In genomic region chr1:10380594-10381275, GRCh38 we compare ENCODE assay signal across 1 cellular context.
TF ChIP-seq lines count a peak whose summit lies in the region.

No MANE protein-coding gene starts in this region.

TF ChIP-seq in GM23338, 12 proteins besides CTCF, POLR2A, EP300 and RAD21 (continued from another document):
- TF ChIP-seq, protein P1, sequence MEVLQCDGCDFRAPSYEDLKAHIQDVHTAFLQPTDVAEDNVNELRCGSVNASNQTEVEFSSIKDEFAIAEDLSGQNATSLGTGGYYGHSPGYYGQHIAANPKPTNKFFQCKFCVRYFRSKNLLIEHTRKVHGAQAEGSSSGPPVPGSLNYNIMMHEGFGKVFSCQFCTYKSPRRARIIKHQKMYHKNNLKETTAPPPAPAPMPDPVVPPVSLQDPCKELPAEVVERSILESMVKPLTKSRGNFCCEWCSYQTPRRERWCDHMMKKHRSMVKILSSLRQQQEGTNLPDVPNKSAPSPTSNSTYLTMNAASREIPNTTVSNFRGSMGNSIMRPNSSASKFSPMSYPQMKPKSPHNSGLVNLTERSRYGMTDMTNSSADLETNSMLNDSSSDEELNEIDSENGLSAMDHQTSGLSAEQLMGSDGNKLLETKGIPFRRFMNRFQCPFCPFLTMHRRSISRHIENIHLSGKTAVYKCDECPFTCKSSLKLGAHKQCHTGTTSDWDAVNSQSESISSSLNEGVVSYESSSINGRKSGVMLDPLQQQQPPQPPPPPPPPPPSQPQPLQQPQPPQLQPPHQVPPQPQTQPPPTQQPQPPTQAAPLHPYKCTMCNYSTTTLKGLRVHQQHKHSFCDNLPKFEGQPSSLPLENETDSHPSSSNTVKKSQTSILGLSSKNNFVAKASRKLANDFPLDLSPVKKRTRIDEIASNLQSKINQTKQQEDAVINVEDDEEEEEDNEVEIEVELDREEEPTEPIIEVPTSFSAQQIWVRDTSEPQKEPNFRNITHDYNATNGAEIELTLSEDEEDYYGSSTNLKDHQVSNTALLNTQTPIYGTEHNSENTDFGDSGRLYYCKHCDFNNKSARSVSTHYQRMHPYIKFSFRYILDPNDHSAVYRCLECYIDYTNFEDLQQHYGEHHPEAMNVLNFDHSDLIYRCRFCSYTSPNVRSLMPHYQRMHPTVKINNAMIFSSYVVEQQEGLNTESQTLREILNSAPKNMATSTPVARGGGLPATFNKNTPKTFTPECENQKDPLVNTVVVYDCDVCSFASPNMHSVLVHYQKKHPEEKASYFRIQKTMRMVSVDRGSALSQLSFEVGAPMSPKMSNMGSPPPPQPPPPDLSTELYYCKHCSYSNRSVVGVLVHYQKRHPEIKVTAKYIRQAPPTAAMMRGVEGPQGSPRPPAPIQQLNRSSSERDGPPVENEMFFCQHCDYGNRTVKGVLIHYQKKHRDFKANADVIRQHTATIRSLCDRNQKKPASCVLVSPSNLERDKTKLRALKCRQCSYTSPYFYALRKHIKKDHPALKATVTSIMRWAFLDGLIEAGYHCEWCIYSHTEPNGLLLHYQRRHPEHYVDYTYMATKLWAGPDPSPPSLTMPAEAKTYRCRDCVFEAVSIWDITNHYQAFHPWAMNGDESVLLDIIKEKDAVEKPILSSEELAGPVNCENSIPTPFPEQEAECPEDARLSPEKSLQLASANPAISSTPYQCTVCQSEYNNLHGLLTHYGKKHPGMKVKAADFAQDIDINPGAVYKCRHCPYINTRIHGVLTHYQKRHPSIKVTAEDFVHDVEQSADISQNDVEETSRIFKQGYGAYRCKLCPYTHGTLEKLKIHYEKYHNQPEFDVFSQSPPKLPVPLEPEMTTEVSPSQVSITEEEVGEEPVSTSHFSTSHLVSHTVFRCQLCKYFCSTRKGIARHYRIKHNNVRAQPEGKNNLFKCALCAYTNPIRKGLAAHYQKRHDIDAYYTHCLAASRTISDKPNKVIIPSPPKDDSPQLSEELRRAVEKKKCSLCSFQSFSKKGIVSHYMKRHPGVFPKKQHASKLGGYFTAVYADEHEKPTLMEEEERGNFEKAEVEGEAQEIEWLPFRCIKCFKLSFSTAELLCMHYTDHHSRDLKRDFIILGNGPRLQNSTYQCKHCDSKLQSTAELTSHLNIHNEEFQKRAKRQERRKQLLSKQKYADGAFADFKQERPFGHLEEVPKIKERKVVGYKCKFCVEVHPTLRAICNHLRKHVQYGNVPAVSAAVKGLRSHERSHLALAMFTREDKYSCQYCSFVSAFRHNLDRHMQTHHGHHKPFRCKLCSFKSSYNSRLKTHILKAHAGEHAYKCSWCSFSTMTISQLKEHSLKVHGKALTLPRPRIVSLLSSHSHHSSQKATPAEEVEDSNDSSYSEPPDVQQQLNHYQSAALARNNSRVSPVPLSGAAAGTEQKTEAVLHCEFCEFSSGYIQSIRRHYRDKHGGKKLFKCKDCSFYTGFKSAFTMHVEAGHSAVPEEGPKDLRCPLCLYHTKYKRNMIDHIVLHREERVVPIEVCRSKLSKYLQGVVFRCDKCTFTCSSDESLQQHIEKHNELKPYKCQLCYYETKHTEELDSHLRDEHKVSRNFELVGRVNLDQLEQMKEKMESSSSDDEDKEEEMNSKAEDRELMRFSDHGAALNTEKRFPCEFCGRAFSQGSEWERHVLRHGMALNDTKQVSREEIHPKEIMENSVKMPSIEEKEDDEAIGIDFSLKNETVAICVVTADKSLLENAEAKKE (CRISPR knock-in tag; IDR thresholded peaks at IDR 0.05) = no peak
- TF ChIP-seq EZH2phosphoT487 (IDR thresholded peaks at IDR 0.05; ENCODE audit: unreplicated experiment) (no peak), STAT1 (IDR thresholded peaks at IDR 0.05; ENCODE audit: unreplicated experiment) (no peak), EZH2 (IDR thresholded peaks at IDR 0.05; ENCODE audit: low read depth, unreplicated experiment) (no peak), ZNF331 (CRISPR knock-in tag; IDR thresholded peaks at IDR 0.05; ENCODE audit: low read depth) (no peak)
